In genomic region chr1:203267912-203268311, GRCh38 we compare ENCODE assay signal across 1 cellular context.
TF ChIP-seq lines count a peak whose summit lies in the region.

No MANE protein-coding gene starts in this region.

TF ChIP-seq in HEK293, 187 proteins besides CTCF, POLR2A, EP300 and RAD21 (continued from another document):
- TF ChIP-seq ZNF280D (tag by site-specific recombination; IDR thresholded peaks at IDR 0.05) = no peak
- no peak for TF ChIP-seq ZNF426 (tag by site-specific recombination; IDR thresholded peaks at IDR 0.05)
- TF ChIP-seq INSM2 (tag by site-specific recombination; IDR thresholded peaks at IDR 0.05) = no peak
